15 cellular contexts compared by ENCODE assay signal in genomic region chr19:29576043-29576442, GRCh38. TPM values are rescaled to one million over a fixed set of nuclear protein-coding genes. Genes with fewer than 3 reads are reported as not detected.
DNase-seq lines count a peak whose midpoint lies in the region; ATAC-seq and TF ChIP-seq lines count a peak whose summit lies in the region.
"Had no signal": no experiment of that assay in that cellular context is flagged by ENCODE, and none has a peak within 500 bp of the region (broad histone marks: within the 10 kb centered on the region; RNA-seq: fewer than 3 reads in every experiment).

No MANE protein-coding gene starts in this region.

- TF ChIP-seq CTCF in upper lobe of left lung (IDR thresholded peaks at IDR 0.05), result no peak

- H3K4me3 ChIP-seq in upper lobe of left lung, result no peak overlapping the region
- H3K4me3 ChIP-seq: gastrocnemius medialis had no signal

- no peak for TF ChIP-seq POLR2A in upper lobe of left lung (IDR thresholded peaks at IDR 0.05)

- no peak overlapping the region for H3K27ac ChIP-seq in upper lobe of left lung
- H3K27ac ChIP-seq: gastrocnemius medialis had no signal

- H3K4me1 ChIP-seq in upper lobe of left lung, result no peaks in the 10 kb centered on the region
- H3K4me1 ChIP-seq: gastrocnemius medialis had no signal

- TF ChIP-seq EP300 in upper lobe of left lung (IDR thresholded peaks at IDR 0.05), result no peak

- ATAC-seq in upper lobe of left lung (ENCODE audit: low FRiP score in 2 of 2), result no peak
- ATAC-seq: gastrocnemius medialis; naive thymus-derived CD4-positive, alpha-beta T cell; Right ventricle myocardium inferior; sciatic nerve had no signal

- H3K9me3 ChIP-seq in upper lobe of left lung, result no peaks in the 10 kb centered on the region
- H3K9me3 ChIP-seq: gastrocnemius medialis had no signal

- WGBS in upper lobe of left lung, 2 donors, result 37 to 39% methylated on average over 7 to 11 of the region's 11 CpGs

- H3K27me3 ChIP-seq in upper lobe of left lung, result no peaks in the 10 kb centered on the region

- no peaks in the 10 kb centered on the region for H3K36me3 ChIP-seq in upper lobe of left lung
- H3K36me3 ChIP-seq: gastrocnemius medialis had no signal

- DNase-seq in stimulated activated CD4-positive, alpha-beta T cell treated with anti-CD3 and anti-CD28 coated beads, Interleukin-1b, Interleukin-23, amount 100 ng/mL, for 48 hours, result peak; percentile 14
- DNase-seq in stimulated activated CD4-positive, alpha-beta T cell treated with anti-CD3 and anti-CD28 coated beads, Interleukin-4, amount 100 ng/mL, for 1 hour, result no peak
- DNase-seq in NCI-H2171 treated with DMSO at 0.1 percent for 48 hours (lab: John Stamatoyannopoulos, UW) (peak; percentile 78), glomerular visceral epithelial cell (ENCODE audit: extremely low spot score) (peak; percentile 62), upper lobe of left lung (no peak), medulla oblongata (ENCODE audit: extremely low spot score) (no peak), SK-N-DZ (ENCODE audit: low spot score) (no peak)
- DNase-seq: effector memory CD4-positive, alpha-beta T cell; gastrocnemius medialis; NCI-H1417; T1000 had no signal

RNA-seq across cellular contexts. Expression of gene POP4, which starts 30.0 kb away (rescaled TPM):
- 10 to 100 TPM; 29.3 to 59.6 (median 53.8) TPM for total RNA-seq in upper lobe of left lung
- polyA plus RNA-seq in SK-N-DZ (2014; cell fraction: cytosol; rRNA removed), result 48.4 and 60.7 TPM in 2 replicates
- 44.6 and 56.1 TPM in 2 replicates for polyA plus RNA-seq in SK-N-DZ (2014; cell fraction: nucleus; rRNA removed)

RNA-seq across cellular contexts. Expression of gene VSTM2B, which starts 50.2 kb away (rescaled TPM):
- total RNA-seq in upper lobe of left lung, result not detected
- 0.32 and 1.2 TPM in 2 replicates for polyA plus RNA-seq in SK-N-DZ (2014; cell fraction: cytosol; rRNA removed)
- 0.98 and 2.9 TPM in 2 replicates for polyA plus RNA-seq in SK-N-DZ (2014; cell fraction: nucleus; rRNA removed)
- total RNA-seq: gastrocnemius medialis, Right ventricle myocardium inferior, sciatic nerve had no signal
- polyA plus RNA-seq: keratinocyte; naive thymus-derived CD4-positive, alpha-beta T cell had no signal

Comparison
In these comparisons a context has a peak if more than half of its experiments do, and no peak if none do; other contexts are left out.
1. DNase-seq: peak in stimulated activated CD4-positive, alpha-beta T cell treated with anti-CD3 and anti-CD28 coated beads, Interleukin-1b, Interleukin-23, amount 100 ng/mL, for 48 hours (single experiment), NCI-H2171 treated with DMSO at 0.1 percent for 48 hours (single experiment) and glomerular visceral epithelial cell (single experiment); none in stimulated activated CD4-positive, alpha-beta T cell treated with anti-CD3 and anti-CD28 coated beads, Interleukin-4, amount 100 ng/mL, for 1 hour (single experiment), upper lobe of left lung (0 of 2), medulla oblongata (single experiment) and SK-N-DZ (single experiment).